ENCODE assay signal across 8 cellular contexts in the genomic region with DNA sequence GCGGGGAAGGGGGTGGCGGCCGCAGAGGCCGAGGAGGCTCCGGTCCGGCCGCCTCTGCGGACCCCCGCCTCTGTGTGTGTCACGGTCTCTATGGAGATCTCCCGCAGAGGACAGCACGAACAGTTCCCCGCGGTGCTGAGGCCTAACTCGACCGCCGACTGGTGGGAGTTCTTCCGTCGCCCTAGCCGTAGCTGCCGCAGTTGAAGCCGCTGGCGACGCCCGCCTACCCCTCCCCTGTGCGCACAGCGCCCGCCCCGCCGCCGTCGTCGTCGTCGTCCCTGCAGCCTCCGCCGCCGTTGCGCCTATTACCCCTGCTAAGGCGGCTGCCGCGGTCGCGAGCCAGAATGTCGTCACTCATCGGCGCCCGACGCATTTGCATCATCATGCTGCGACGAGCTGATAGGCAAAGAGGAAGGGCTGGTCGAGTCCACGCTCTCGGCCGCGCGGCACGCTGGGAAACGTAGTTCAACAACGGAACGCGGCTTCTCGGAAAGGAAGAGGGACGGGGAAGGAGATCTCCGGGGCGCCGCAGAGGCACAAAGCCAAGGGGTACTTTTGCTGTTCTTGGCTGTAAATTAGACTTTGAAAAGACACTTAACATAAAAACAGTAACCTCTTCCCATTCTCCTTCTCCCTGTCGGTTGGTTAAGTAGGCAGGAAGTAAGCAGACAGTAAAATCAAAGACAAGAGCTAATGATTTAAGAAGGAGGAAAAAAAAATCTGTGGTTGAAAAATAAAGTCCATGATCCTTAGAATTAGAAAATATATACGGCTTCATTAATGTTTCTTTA. TPM values are rescaled to one million over a fixed set of nuclear protein-coding genes. Genes with fewer than 3 reads are reported as not detected.
DNase-seq lines count a peak whose midpoint lies in the region; ATAC-seq and TF ChIP-seq lines count a peak whose summit lies in the region.

A gene (minus strand): TSS at position 346 of the 791 bp plus-strand sequence. CDS start 538 bp downstream, outside the sequence.

- H3K4me1 ChIP-seq in KMS-11 (ENCODE audit: low read depth, poor library complexity, severe bottlenecking) (peaks cover 33% of the 10 kb centered on the region), Peyer's patch (peaks cover 0 to 31% (median 6%) of the 10 kb centered on the region in 4 donors), muscle layer of colon (ENCODE audit: insufficient read depth, low read length) (peaks cover 17% of the 10 kb centered on the region)

- H4K20me1 ChIP-seq in KMS-11 (ENCODE audit: insufficient read depth) = 0 out of 2 replicates have a peak, but pooled peaks cover 6% of the 10 kb centered on the region

- H3K9ac ChIP-seq in KMS-11 (peak within 1 kb of the TSS; percentile 100), muscle layer of colon (ENCODE audit: low read length) (peak within 1 kb of the TSS; percentile 89)

- H3K4me3 ChIP-seq in KMS-11 (IDR thresholded peaks at IDR 0.05; ENCODE audit: insufficient read depth, low read depth, low read length) = no peak within 1 kb of the TSS
- peak within 1 kb of the TSS; percentile 67 to 92 (median 81) for H3K4me3 ChIP-seq in Peyer's patch
- H3K4me3 ChIP-seq in muscle layer of colon (ENCODE audit: low read depth in 1 of 2, low read length in 2 of 2) = peak within 1 kb of the TSS; percentile 83 to 96

- peak; percentile 83 to 96 for TF ChIP-seq POLR2A in Peyer's patch (IDR thresholded peaks at IDR 0.05)

- H3K27me3 ChIP-seq in KMS-11 (ENCODE audit: insufficient read depth, low read depth) (no peaks in the 10 kb centered on the region), Peyer's patch (no peaks in the 10 kb centered on the region), muscle layer of colon (ENCODE audit: control insufficient read depth in 1 of 2, insufficient read depth in 2 of 2, low read length in 2 of 2) (no peaks in the 10 kb centered on the region)

- no peaks in the 10 kb centered on the region for H3K9me3 ChIP-seq in Peyer's patch
- no peaks in the 10 kb centered on the region for H3K9me3 ChIP-seq in muscle layer of colon (ENCODE audit: low read length)

- peaks cover 41% of the 10 kb centered on the region for H3K79me2 ChIP-seq in KMS-11 (ENCODE audit: insufficient read depth, low read depth)

- peak; percentile 94 for DNase-seq in DMS53 treated with DMSO at 0.1 percent for 48 hours (lab: John Stamatoyannopoulos, UW; ENCODE audit: unreplicated experiment)
- peak; percentile 99 to 100 (median 100) for DNase-seq in Peyer's patch
- peak; percentile 100 for DNase-seq in activated T-cell treated with anti-CD3 and anti-CD28 coated beads, Interleukin-2, amount 50 U/mL, for 48 hours
- peak; percentile 100 for DNase-seq in stimulated activated CD8-positive, alpha-beta memory T cell treated with anti-CD3 and anti-CD28 coated beads, Interleukin-7, amount 100 ng/mL, for 24 hours (ENCODE audit: low read depth)

- H3K36me3 ChIP-seq in KMS-11 (ENCODE audit: insufficient read depth) (no peaks in the 10 kb centered on the region), Peyer's patch (no peaks in the 10 kb centered on the region), muscle layer of colon (ENCODE audit: insufficient read depth, low read length) (no peaks in the 10 kb centered on the region)

- peak within 1 kb of the TSS; percentile 70 for H2AFZ ChIP-seq in KMS-11 (ENCODE audit: low read depth)

- ATAC-seq in GM21737 (IDR thresholded peaks at IDR 0.05; ENCODE audit: unreplicated experiment) (peak; percentile 56), esophagus mucosa (peak; percentile 90)

- H3K27ac ChIP-seq in KMS-11 (peak within 1 kb of the TSS; percentile 100), Peyer's patch (peak within 1 kb of the TSS; percentile 97 to 99 (median 98)), muscle layer of colon (ENCODE audit: low read depth, low read length) (peak within 1 kb of the TSS; percentile 99)

- peak within 1 kb of the TSS; percentile 77 for H3K4me2 ChIP-seq in KMS-11

- no peak for TF ChIP-seq CTCF in KMS-11 (conservative IDR thresholded peaks at IDR 0.05; ENCODE audit: low read depth, low read length)
- TF ChIP-seq CTCF in Peyer's patch (IDR thresholded peaks at IDR 0.05) = peak in 2 of 6 experiments; percentile 6 to 7

RNA-seq across cellular contexts. Expression of the gene that starts here (rescaled TPM):
- total RNA-seq in Peyer's patch (10 to 100 TPM; 21.5 to 47.0 (median 26.8) TPM), esophagus mucosa (30.2 TPM)
